In the genomic region with DNA sequence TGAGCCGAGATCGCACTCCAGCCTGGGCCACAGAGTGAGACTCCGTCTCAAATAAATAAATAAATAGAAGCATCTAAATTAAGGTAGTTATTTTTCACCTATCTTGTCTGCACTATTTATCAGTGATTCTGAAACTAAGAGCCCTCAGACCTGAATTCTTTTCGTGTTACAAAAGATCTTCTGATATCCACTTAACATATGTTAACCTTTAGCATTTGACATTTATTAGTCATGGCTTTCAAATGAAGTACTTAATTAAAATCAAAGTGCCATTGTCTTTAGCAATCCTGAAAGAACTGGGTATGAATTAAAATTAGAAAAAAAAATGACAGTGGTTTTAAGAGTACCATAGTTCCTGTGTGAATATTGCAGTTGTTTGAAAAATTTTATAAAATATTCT, we compare ENCODE assay signal across 8 cellular contexts.
"Had no signal": no experiment of that assay in that cellular context is flagged by ENCODE, and none has a peak within 500 bp of the region (broad histone marks: within the 10 kb centered on the region; RNA-seq: fewer than 3 reads in every experiment).

No MANE protein-coding gene starts in this region.

- ATAC-seq: HepG2, K562 had no signal

- H3K27ac Mint-ChIP-seq: IgD-negative memory B cell had no signal

- H3K27ac ChIP-seq: HL-60 had no signal

- DNase-seq: IMR-90, KBM-7, KG1 had no signal

- FAIRE-seq: HepG2, HTR-8/SVneo, K562 had no signal

- H3K4me3 Mint-ChIP-seq: IgD-negative memory B cell had no signal

- H3K4me1 Mint-ChIP-seq: IgD-negative memory B cell had no signal
